ENCODE assay signal across 28 cellular contexts in genomic region chr7:131800008-131800407, GRCh38.
"Had no signal": no experiment of that assay in that cellular context is flagged by ENCODE, and none has a peak within 500 bp of the region (broad histone marks: within the 10 kb centered on the region; RNA-seq: fewer than 3 reads in every experiment).

No MANE protein-coding gene starts in this region.

- H3K27me3 Mint-ChIP-seq: activated CD4-positive, alpha-beta memory T cell treated with anti-CD3 and anti-CD28 coated beads, Interleukin-2, amount 10 ng/mL, durations not matched to agents 7 days and 5 days; activated CD4-positive, alpha-beta T cell treated with anti-CD3 and anti-CD28 coated beads, Interleukin-2, amount 10 ng/mL, durations not matched to agents 7 days and 5 days; activated naive CD4-positive, alpha-beta T cell treated with anti-CD3 and anti-CD28 coated beads, Interleukin-2, amount 10 ng/mL, durations not matched to agents 7 days and 5 days; dendritic cell treated with granulocyte-macrophage colony-stimulating factor and Interleukin-4, amounts not matched to agents 40 ng/mL and 50 ng/mL, for 4 days had no signal

- H3K4me3 ChIP-seq: ascending aorta, breast epithelium, cardiac muscle cell, coronary artery, dorsolateral prefrontal cortex, esophagus muscularis mucosa, gastroesophageal sphincter had no signal

- H3K4me1 ChIP-seq: ascending aorta, breast epithelium, esophagus muscularis mucosa, gastroesophageal sphincter had no signal

- H3K4me3 Mint-ChIP-seq: activated CD4-positive, alpha-beta memory T cell treated with anti-CD3 and anti-CD28 coated beads, Interleukin-2, amount 10 ng/mL, durations not matched to agents 7 days and 5 days; activated CD4-positive, alpha-beta T cell treated with anti-CD3 and anti-CD28 coated beads, Interleukin-2, amount 10 ng/mL, durations not matched to agents 7 days and 5 days; activated naive CD4-positive, alpha-beta T cell treated with anti-CD3 and anti-CD28 coated beads, Interleukin-2, amount 10 ng/mL, durations not matched to agents 7 days and 5 days; activated naive CD8-positive, alpha-beta T cell treated with anti-CD3 and anti-CD28 coated beads, Interleukin-2, amount 10 ng/mL, durations not matched to agents 7 days and 5 days; activated T-cell treated with anti-CD3 and anti-CD28 coated beads, Interleukin-2, amount 50 U/mL, for 24 hours; activated T-cell treated with anti-CD3 and anti-CD28 coated beads, Interleukin-2, amount 50 U/mL, for 72 hours; brain; central memory CD8-positive, alpha-beta T cell; dendritic cell treated with granulocyte-macrophage colony-stimulating factor and Interleukin-4, amounts not matched to agents 40 ng/mL and 50 ng/mL, for 4 days had no signal

- H3K36me3 ChIP-seq: ascending aorta, breast epithelium, cardiac muscle cell, esophagus muscularis mucosa, gastroesophageal sphincter had no signal

- H3K27me3 ChIP-seq: ascending aorta, breast epithelium, cardiac muscle cell, esophagus muscularis mucosa, gastroesophageal sphincter had no signal

- H3K36me3 Mint-ChIP-seq: activated naive CD4-positive, alpha-beta T cell treated with anti-CD3 and anti-CD28 coated beads, Interleukin-2, amount 10 ng/mL, durations not matched to agents 7 days and 5 days; activated naive CD4-positive, alpha-beta T cell treated with anti-CD3 and anti-CD28 coated beads, Interleukin-2, amount 50 U/mL, for 72 hours; activated naive CD8-positive, alpha-beta T cell treated with anti-CD3 and anti-CD28 coated beads, Interleukin-2, amount 10 ng/mL, durations not matched to agents 7 days and 5 days; brain had no signal

- H3K27ac ChIP-seq: ascending aorta, breast epithelium, cardiac muscle cell, coronary artery, dorsolateral prefrontal cortex, esophagus muscularis mucosa, gastroesophageal sphincter had no signal

- H3K4me1 Mint-ChIP-seq: activated CD4-positive, alpha-beta memory T cell treated with anti-CD3 and anti-CD28 coated beads, Interleukin-2, amount 10 ng/mL, durations not matched to agents 7 days and 5 days; activated CD4-positive, alpha-beta T cell treated with anti-CD3 and anti-CD28 coated beads, Interleukin-2, amount 10 ng/mL, durations not matched to agents 7 days and 5 days; activated naive CD4-positive, alpha-beta T cell treated with anti-CD3 and anti-CD28 coated beads, Interleukin-2, amount 10 ng/mL, durations not matched to agents 7 days and 5 days; activated naive CD8-positive, alpha-beta T cell treated with anti-CD3 and anti-CD28 coated beads, Interleukin-2, amount 10 ng/mL, durations not matched to agents 7 days and 5 days; central memory CD8-positive, alpha-beta T cell had no signal

- H3K9me3 ChIP-seq: ascending aorta, breast epithelium, esophagus muscularis mucosa, gastroesophageal sphincter had no signal

- H3K9me3 Mint-ChIP-seq: activated CD4-positive, alpha-beta memory T cell treated with anti-CD3 and anti-CD28 coated beads, Interleukin-2, amount 10 ng/mL, durations not matched to agents 7 days and 5 days; activated CD4-positive, alpha-beta T cell treated with anti-CD3 and anti-CD28 coated beads, Interleukin-2, amount 10 ng/mL, durations not matched to agents 7 days and 5 days; activated naive CD4-positive, alpha-beta T cell treated with anti-CD3 and anti-CD28 coated beads, Interleukin-2, amount 10 ng/mL, durations not matched to agents 7 days and 5 days; activated naive CD4-positive, alpha-beta T cell treated with anti-CD3 and anti-CD28 coated beads, Interleukin-2, amount 50 U/mL, for 72 hours; activated naive CD8-positive, alpha-beta T cell treated with anti-CD3 and anti-CD28 coated beads, Interleukin-2, amount 10 ng/mL, durations not matched to agents 7 days and 5 days; activated T-cell treated with anti-CD3 and anti-CD28 coated beads, Interleukin-2, amount 50 U/mL, for 24 hours; activated T-cell treated with anti-CD3 and anti-CD28 coated beads, Interleukin-2, amount 50 U/mL, for 72 hours; central memory CD8-positive, alpha-beta T cell; dendritic cell treated with granulocyte-macrophage colony-stimulating factor and Interleukin-4, amounts not matched to agents 40 ng/mL and 50 ng/mL, for 4 days had no signal

- H3K27ac Mint-ChIP-seq: activated CD4-positive, alpha-beta memory T cell treated with anti-CD3 and anti-CD28 coated beads, Interleukin-2, amount 10 ng/mL, durations not matched to agents 7 days and 5 days; activated CD4-positive, alpha-beta T cell treated with anti-CD3 and anti-CD28 coated beads, Interleukin-2, amount 10 ng/mL, durations not matched to agents 7 days and 5 days; activated naive CD4-positive, alpha-beta T cell treated with anti-CD3 and anti-CD28 coated beads, Interleukin-2, amount 10 ng/mL, durations not matched to agents 7 days and 5 days; activated naive CD4-positive, alpha-beta T cell treated with anti-CD3 and anti-CD28 coated beads, Interleukin-2, amount 50 U/mL, for 72 hours; activated naive CD8-positive, alpha-beta T cell treated with anti-CD3 and anti-CD28 coated beads, Interleukin-2, amount 10 ng/mL, durations not matched to agents 7 days and 5 days; activated T-cell treated with anti-CD3 and anti-CD28 coated beads, Interleukin-2, amount 50 U/mL, for 24 hours; activated T-cell treated with anti-CD3 and anti-CD28 coated beads, Interleukin-2, amount 50 U/mL, for 72 hours; brain; dendritic cell treated with granulocyte-macrophage colony-stimulating factor and Interleukin-4, amounts not matched to agents 40 ng/mL and 50 ng/mL, for 4 days had no signal

- DNase-seq: activated CD4-positive, alpha-beta memory T cell treated with anti-CD3 and anti-CD28 coated beads, Interleukin-2, amount 10 ng/mL, durations not matched to agents 7 days and 5 days; activated CD4-positive, alpha-beta T cell treated with anti-CD3 and anti-CD28 coated beads for 1 hour; activated CD4-positive, alpha-beta T cell treated with anti-CD3 and anti-CD28 coated beads for 4 hours; activated CD4-positive, alpha-beta T cell treated with anti-CD3 and anti-CD28 coated beads, Interleukin-2, amount 10 ng/mL, durations not matched to agents 7 days and 5 days; activated CD4-positive, alpha-beta T cell treated with anti-CD3 and anti-CD28 coated beads, Interleukin-2, amount 50 U/mL, for 4 hours; activated CD8-positive, alpha-beta memory T cell treated with anti-CD3 and anti-CD28 coated beads, Interleukin-2, amount 50 U/mL, for 48 hours; activated gamma-delta T cell; activated naive CD4-positive, alpha-beta T cell; activated naive CD4-positive, alpha-beta T cell treated with anti-CD3 and anti-CD28 coated beads, Interleukin-2, amount 10 ng/mL, durations not matched to agents 7 days and 5 days; activated naive CD8-positive, alpha-beta T cell treated with anti-CD3 and anti-CD28 coated beads, Interleukin-2, amount 10 ng/mL, durations not matched to agents 7 days and 5 days; activated T-cell treated with anti-CD3 and anti-CD28 coated beads for 4 hours; activated T-cell treated with anti-CD3 and anti-CD28 coated beads, Interleukin-2, amount 50 U/mL, for 24 hours; activated T-cell treated with anti-CD3 and anti-CD28 coated beads, Interleukin-2, amount 50 U/mL, for 72 hours; dorsolateral prefrontal cortex; effector memory CD4-positive, alpha-beta T cell; erythroblast; foreskin melanocyte; T-helper 2 cell had no signal

- ATAC-seq: activated naive CD4-positive, alpha-beta T cell treated with anti-CD3 and anti-CD28 coated beads, Interleukin-2, amount 50 U/mL, for 72 hours; activated T-cell treated with anti-CD3 and anti-CD28 coated beads, Interleukin-2, amount 50 U/mL, for 72 hours; gastroesophageal sphincter had no signal
